Comparison of ENCODE assay signal across 21 cellular contexts in the genomic region with DNA sequence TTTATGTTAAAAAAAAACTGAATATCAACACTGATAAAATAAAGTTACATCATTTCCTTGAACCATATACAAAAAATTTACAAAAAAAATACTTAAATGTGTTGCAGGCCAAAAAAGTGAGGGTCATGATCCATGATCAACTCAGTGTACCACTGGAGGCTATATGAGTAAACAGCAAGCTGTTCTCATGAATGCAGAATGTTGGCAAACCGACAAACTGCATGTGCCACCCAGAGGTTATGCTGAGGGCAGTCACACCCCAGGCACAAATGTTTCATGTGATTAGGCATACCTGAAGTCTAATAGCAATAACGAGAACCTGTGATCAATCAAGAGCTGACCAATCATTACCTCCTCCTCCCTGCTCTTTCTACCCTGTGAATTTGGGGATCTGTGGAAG.
"Had no signal": no experiment of that assay in that cellular context is flagged by ENCODE, and none has a peak within 500 bp of the region (broad histone marks: within the 10 kb centered on the region; RNA-seq: fewer than 3 reads in every experiment).

No MANE protein-coding gene starts in this region.

- DNase-seq: islet precursor cell; left ventricle myocardium inferior; midbrain; mucosa of descending colon; naive thymus-derived CD4-positive, alpha-beta T cell; ovary; right lobe of liver; stimulated activated CD4-positive, alpha-beta T cell treated with anti-CD3 and anti-CD28 coated beads, Interleukin-12 subunit alpha, Interleukin-12 subunit beta, amount 100 ng/mL, for 4 hours; stimulated activated CD4-positive, alpha-beta T cell treated with anti-CD3 and anti-CD28 coated beads, Interleukin-15, amount 100 ng/mL, for 24 hours; stimulated activated CD4-positive, alpha-beta T cell treated with anti-CD3 and anti-CD28 coated beads, Interleukin-4, amount 100 ng/mL, for 24 hours; stimulated activated naive CD4-positive, alpha-beta T cell treated with Interleukin-2 at 50 U/mL for 16 hours; stimulated activated naive CD8-positive, alpha-beta T cell treated with anti-CD3 and anti-CD28 coated beads, Interleukin-15, amount 100 ng/mL, for 72 hours; substantia nigra; uterus had no signal

- H3K36me3 ChIP-seq: left ventricle myocardium inferior, ovary, right atrium auricular region, right lobe of liver, tibial nerve, uterus had no signal

- ATAC-seq: mucosa of descending colon; naive thymus-derived CD4-positive, alpha-beta T cell; natural killer cell treated with Interleukin-12 subunit alpha and Interleukin-12 subunit beta and Interleukin-15 and Interleukin-18, amount 100 ng/mL, for 72 hours; right lobe of liver; stimulated activated effector memory CD8-positive, alpha-beta T cell treated with anti-CD3 and anti-CD28 coated beads, Interleukin-12 subunit alpha, Interleukin-12 subunit beta, amount 100 ng/mL, for 72 hours; stimulated activated naive CD8-positive, alpha-beta T cell treated with anti-CD3 and anti-CD28 coated beads, Interleukin-15, amount 100 ng/mL, for 72 hours had no signal

- H3K27me3 ChIP-seq: hepatocyte, ovary, right atrium auricular region, right lobe of liver, tibial nerve, uterus had no signal

- H3K4me1 ChIP-seq: left ventricle myocardium inferior, right atrium auricular region, right lobe of liver, tibial nerve, uterus had no signal

- H3K27ac ChIP-seq: hepatocyte, left ventricle myocardium inferior, ovary, right atrium auricular region, right lobe of liver, skin epidermis, tibial nerve, uterus had no signal

- H3K9me3 ChIP-seq: ovary, right lobe of liver, uterus had no signal

- H3K4me3 ChIP-seq: hepatocyte, left ventricle myocardium inferior, lung, mucosa of descending colon, ovary, right atrium auricular region, right lobe of liver, skin epidermis, tibial nerve, uterus had no signal
